Comparison of ENCODE assay signal across 41 cellular contexts in genomic region chr14:95167177-95167576, GRCh38.
"Had no signal": no experiment of that assay in that cellular context is flagged by ENCODE, and none has a peak within 500 bp of the region (broad histone marks: within the 10 kb centered on the region; RNA-seq: fewer than 3 reads in every experiment).

No MANE protein-coding gene starts in this region.

- H3K4me1 Mint-ChIP-seq: activated naive CD4-positive, alpha-beta T cell treated with anti-CD3 and anti-CD28 coated beads, Interleukin-2, amount 10 ng/mL, durations not matched to agents 7 days and 5 days; activated naive CD4-positive, alpha-beta T cell treated with anti-CD3 and anti-CD28 coated beads, Interleukin-2, amount 50 U/mL, for 24 hours; activated naive CD8-positive, alpha-beta T cell treated with anti-CD3 and anti-CD28 coated beads for 36 hours; activated naive CD8-positive, alpha-beta T cell treated with anti-CD3 and anti-CD28 coated beads, Interleukin-2, amount 10 ng/mL, durations not matched to agents 7 days and 5 days; activated naive CD8-positive, alpha-beta T cell treated with anti-CD3 and anti-CD28 coated beads, Interleukin-2, amount 50 U/mL, for 24 hours; activated T-helper 17 cell treated with anti-CD3 and anti-CD28 coated beads, Interleukin-2, amount 50 U/mL, for 72 hours; central memory CD8-positive, alpha-beta T cell had no signal

- H3K27me3 Mint-ChIP-seq: activated naive CD4-positive, alpha-beta T cell treated with anti-CD3 and anti-CD28 coated beads, Interleukin-2, amount 50 U/mL, for 24 hours; activated naive CD8-positive, alpha-beta T cell; activated naive CD8-positive, alpha-beta T cell treated with anti-CD3 and anti-CD28 coated beads for 36 hours; activated naive CD8-positive, alpha-beta T cell treated with anti-CD3 and anti-CD28 coated beads, Interleukin-2, amount 10 ng/mL, durations not matched to agents 7 days and 5 days; activated naive CD8-positive, alpha-beta T cell treated with anti-CD3 and anti-CD28 coated beads, Interleukin-2, amount 50 U/mL, for 24 hours; activated T-cell treated with anti-CD3 and anti-CD28 coated beads, Interleukin-2, amount 50 U/mL, for 24 hours; activated T-helper 17 cell treated with anti-CD3 and anti-CD28 coated beads, Interleukin-2, amount 50 U/mL, for 72 hours; central memory CD8-positive, alpha-beta T cell had no signal

- H3K36me3 Mint-ChIP-seq: activated naive CD4-positive, alpha-beta T cell treated with anti-CD3 and anti-CD28 coated beads, Interleukin-2, amount 10 ng/mL, durations not matched to agents 7 days and 5 days had no signal

- H3K4me1 ChIP-seq: ascending aorta, breast epithelium had no signal

- H3K27ac ChIP-seq: adrenal gland, ascending aorta, body of pancreas, brain microvascular endothelial cell, breast epithelium, cardiac muscle cell had no signal

- H3K27ac Mint-ChIP-seq: activated naive CD4-positive, alpha-beta T cell treated with anti-CD3 and anti-CD28 coated beads for 36 hours; activated naive CD4-positive, alpha-beta T cell treated with anti-CD3 and anti-CD28 coated beads, Interleukin-2, amount 10 ng/mL, durations not matched to agents 7 days and 5 days; activated naive CD4-positive, alpha-beta T cell treated with anti-CD3 and anti-CD28 coated beads, Interleukin-2, amount 50 U/mL, for 24 hours; activated naive CD4-positive, alpha-beta T cell treated with anti-CD3 and anti-CD28 coated beads, Interleukin-2, amount 50 U/mL, for 72 hours; activated naive CD8-positive, alpha-beta T cell; activated naive CD8-positive, alpha-beta T cell treated with anti-CD3 and anti-CD28 coated beads for 36 hours; activated naive CD8-positive, alpha-beta T cell treated with anti-CD3 and anti-CD28 coated beads, Interleukin-2, amount 10 ng/mL, durations not matched to agents 7 days and 5 days; activated naive CD8-positive, alpha-beta T cell treated with anti-CD3 and anti-CD28 coated beads, Interleukin-2, amount 50 U/mL, for 24 hours; activated T-cell treated with anti-CD3 and anti-CD28 coated beads, Interleukin-2, amount 50 U/mL, for 24 hours; activated T-cell treated with anti-CD3 and anti-CD28 coated beads, Interleukin-2, amount 50 U/mL, for 72 hours; activated T-helper 1 cell treated with anti-CD3 and anti-CD28 coated beads, Interleukin-12 subunit alpha, Interleukin-12 subunit beta, Interleukin-2, Interleukin-4 antibody, amounts not matched to agents 30 ng/mL and 10 ng/mL and 1 ng/mL, durations not matched to agents 14 hours and 24 hours and 36 hours; activated T-helper 17 cell treated with anti-CD3 and anti-CD28 coated beads, Interleukin-2, amount 50 U/mL, for 72 hours; activated T-helper 2 cell treated with anti-CD3 and anti-CD28 coated beads, Interferon-gamma antibody, Interleukin-2, Interleukin-4, amounts not matched to agents 10 μg/mL and 5 μg/mL and 100 μg/mL, durations not matched to agents 14 hours and 24 hours and 36 hours; brain had no signal

- H3K4me3 Mint-ChIP-seq: activated naive CD4-positive, alpha-beta T cell treated with anti-CD3 and anti-CD28 coated beads for 36 hours; activated naive CD4-positive, alpha-beta T cell treated with anti-CD3 and anti-CD28 coated beads, Interleukin-2, amount 10 ng/mL, durations not matched to agents 7 days and 5 days; activated naive CD4-positive, alpha-beta T cell treated with anti-CD3 and anti-CD28 coated beads, Interleukin-2, amount 50 U/mL, for 24 hours; activated naive CD8-positive, alpha-beta T cell; activated naive CD8-positive, alpha-beta T cell treated with anti-CD3 and anti-CD28 coated beads for 36 hours; activated naive CD8-positive, alpha-beta T cell treated with anti-CD3 and anti-CD28 coated beads, Interleukin-2, amount 10 ng/mL, durations not matched to agents 7 days and 5 days; activated naive CD8-positive, alpha-beta T cell treated with anti-CD3 and anti-CD28 coated beads, Interleukin-2, amount 50 U/mL, for 24 hours; activated T-cell treated with anti-CD3 and anti-CD28 coated beads, Interleukin-2, amount 50 U/mL, for 24 hours; activated T-cell treated with anti-CD3 and anti-CD28 coated beads, Interleukin-2, amount 50 U/mL, for 4 hours; activated T-cell treated with anti-CD3 and anti-CD28 coated beads, Interleukin-2, amount 50 U/mL, for 72 hours; activated T-helper 1 cell treated with anti-CD3 and anti-CD28 coated beads, Interleukin-12 subunit alpha, Interleukin-12 subunit beta, Interleukin-2, Interleukin-4 antibody, amounts not matched to agents 30 ng/mL and 10 ng/mL and 1 ng/mL, durations not matched to agents 14 hours and 24 hours and 36 hours; activated T-helper 17 cell treated with anti-CD3 and anti-CD28 coated beads, Interleukin-2, amount 50 U/mL, for 72 hours; brain; central memory CD8-positive, alpha-beta T cell had no signal

- H3K36me3 ChIP-seq: adrenal gland, ascending aorta, brain microvascular endothelial cell, breast epithelium, cardiac muscle cell had no signal

- DNase-seq: activated effector memory CD4-positive, alpha-beta T cell treated with anti-CD3 and anti-CD28 coated beads, Interleukin-2, amount 50 U/mL, for 16 hours; activated effector memory CD4-positive, alpha-beta T cell treated with Interleukin-2 at 50 U/mL for 16 hours; activated gamma-delta T cell; activated gamma-delta T cell treated with Interleukin-2 at 50 U/mL for 16 hours; activated naive CD4-positive, alpha-beta T cell; activated naive CD4-positive, alpha-beta T cell treated with anti-CD3 and anti-CD28 coated beads for 36 hours; activated naive CD4-positive, alpha-beta T cell treated with anti-CD3 and anti-CD28 coated beads, Interleukin-2, amount 10 ng/mL, durations not matched to agents 7 days and 5 days; activated naive CD4-positive, alpha-beta T cell treated with anti-CD3 and anti-CD28 coated beads, Interleukin-2, amount 50 U/mL, for 16 hours; activated naive CD4-positive, alpha-beta T cell treated with Interleukin-2 at 50 U/mL for 16 hours; activated naive CD8-positive, alpha-beta T cell treated with anti-CD3 and anti-CD28 coated beads for 36 hours; activated naive CD8-positive, alpha-beta T cell treated with anti-CD3 and anti-CD28 coated beads, Interleukin-2, amount 10 ng/mL, durations not matched to agents 7 days and 5 days; activated naive CD8-positive, alpha-beta T cell treated with anti-CD3 and anti-CD28 coated beads, Interleukin-2, amount 50 U/mL, for 24 hours; activated T-cell treated with anti-CD3 and anti-CD28 coated beads for 4 hours; activated T-cell treated with anti-CD3 and anti-CD28 coated beads, Interleukin-2, amount 50 U/mL, for 1 hour; activated T-cell treated with anti-CD3 and anti-CD28 coated beads, Interleukin-2, amount 50 U/mL, for 24 hours; activated T-cell treated with anti-CD3 and anti-CD28 coated beads, Interleukin-2, amount 50 U/mL, for 4 hours; activated T-cell treated with anti-CD3 and anti-CD28 coated beads, Interleukin-2, amount 50 U/mL, for 48 hours; activated T-cell treated with anti-CD3 and anti-CD28 coated beads, Interleukin-2, amount 50 U/mL, for 72 hours; adrenal gland; amniotic stem cell; amygdala; anterior cingulate cortex; aorta; body of pancreas; brain microvascular endothelial cell; caudate nucleus; central memory CD4-positive, alpha-beta T cell; cerebellar nuclear complex had no signal

- ATAC-seq: activated naive CD4-positive, alpha-beta T cell treated with anti-CD3 and anti-CD28 coated beads, Interleukin-2, amount 50 U/mL, for 72 hours; activated naive CD8-positive, alpha-beta T cell treated with anti-CD3 and anti-CD28 coated beads, Interleukin-2, amount 50 U/mL, for 24 hours; activated T-cell treated with anti-CD3 and anti-CD28 coated beads, Interleukin-2, amount 50 U/mL, for 4 hours; activated T-cell treated with anti-CD3 and anti-CD28 coated beads, Interleukin-2, amount 50 U/mL, for 72 hours; activated T-helper 17 cell treated with anti-CD3 and anti-CD28 coated beads, Interleukin-2, amount 50 U/mL, for 72 hours; body of pancreas had no signal

- FAIRE-seq: astrocyte, bronchial epithelial cell had no signal

- H3K27me3 ChIP-seq: adrenal gland, ascending aorta, body of pancreas, brain microvascular endothelial cell, breast epithelium, cardiac muscle cell had no signal

- H3K9me3 ChIP-seq: adrenal gland, ascending aorta, body of pancreas, breast epithelium had no signal

- H3K4me3 ChIP-seq: adrenal gland, ascending aorta, body of pancreas, breast epithelium, cardiac muscle cell had no signal
